21 cellular contexts compared by ENCODE assay signal in the genomic region with DNA sequence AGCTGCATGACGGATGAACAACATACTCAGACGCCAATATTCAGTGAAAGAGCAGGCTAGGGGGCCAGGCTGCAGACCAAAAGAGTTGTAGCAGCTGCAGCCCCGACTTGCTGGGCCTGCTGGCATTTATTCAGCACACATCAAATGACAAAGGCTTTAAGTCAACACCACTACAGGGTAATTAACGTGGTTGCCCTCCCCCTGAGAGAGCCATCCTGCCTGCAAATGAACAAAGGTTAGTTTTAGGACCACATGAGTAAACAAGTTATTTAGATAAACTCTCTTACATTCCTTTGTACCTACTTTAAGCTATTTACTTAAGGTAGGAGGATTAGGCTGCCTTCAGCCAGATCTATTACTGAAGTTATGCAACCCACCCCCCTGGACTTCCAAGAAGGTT.
"Had no signal": no experiment of that assay in that cellular context is flagged by ENCODE, and none has a peak within 500 bp of the region (broad histone marks: within the 10 kb centered on the region; RNA-seq: fewer than 3 reads in every experiment).

No MANE protein-coding gene starts in this region.

- H3K4me1 ChIP-seq: pancreas, right lobe of liver, suprapubic skin, transverse colon, upper lobe of right lung, uterus had no signal

- H3K4me1 Mint-ChIP-seq: memory B cell; natural killer cell; stimulated activated naive CD8-positive, alpha-beta T cell treated with anti-CD3 and anti-CD28 coated beads, Interleukin-15, amount 100 ng/mL, for 72 hours had no signal

- ATAC-seq: effector memory CD8-positive, alpha-beta T cell; left lobe of liver; natural killer cell; pancreas; right lobe of liver; stimulated activated naive CD8-positive, alpha-beta T cell treated with anti-CD3 and anti-CD28 coated beads, Interleukin-15, amount 100 ng/mL, for 72 hours; upper lobe of right lung had no signal

- H3K27me3 ChIP-seq: neutrophil, pancreas, right lobe of liver, suprapubic skin, transverse colon, upper lobe of right lung, uterus had no signal

- H3K36me3 Mint-ChIP-seq: memory B cell, natural killer cell had no signal

- H3K9me3 ChIP-seq: neutrophil, pancreas, right lobe of liver, suprapubic skin, transverse colon, upper lobe of right lung, uterus had no signal

- H3K27ac Mint-ChIP-seq: memory B cell; natural killer cell; stimulated activated naive CD8-positive, alpha-beta T cell treated with anti-CD3 and anti-CD28 coated beads, Interleukin-15, amount 100 ng/mL, for 72 hours had no signal

- H3K4me3 ChIP-seq: lung, pancreas, right lobe of liver, suprapubic skin, transverse colon, upper lobe of right lung, uterus had no signal

- H3K27me3 Mint-ChIP-seq: effector memory CD8-positive, alpha-beta T cell; memory B cell; stimulated activated naive CD8-positive, alpha-beta T cell treated with anti-CD3 and anti-CD28 coated beads, Interleukin-15, amount 100 ng/mL, for 72 hours had no signal

- H3K27ac ChIP-seq: neutrophil, pancreas, right lobe of liver, suprapubic skin, transverse colon, upper lobe of right lung, uterus had no signal

- H3K36me3 ChIP-seq: neutrophil, pancreas, right lobe of liver, suprapubic skin, transverse colon, upper lobe of right lung had no signal

- DNase-seq: cortex of kidney; effector memory CD8-positive, alpha-beta T cell; kidney; natural killer cell; pancreas; right lobe of liver; small intestine; stimulated activated CD4-positive, alpha-beta T cell treated with anti-CD3 and anti-CD28 coated beads, Interleukin-12 subunit alpha, Interleukin-12 subunit beta, amount 100 ng/mL, for 4 hours; stimulated activated CD4-positive, alpha-beta T cell treated with anti-CD3 and anti-CD28 coated beads, Interleukin-1b, Interleukin-23, amount 100 ng/mL, for 48 hours; stimulated activated CD4-positive, alpha-beta T cell treated with anti-CD3 and anti-CD28 coated beads, Interleukin-4, amount 100 ng/mL, for 1 hour; stimulated activated CD8-positive, alpha-beta memory T cell treated with anti-CD3 and anti-CD28 coated beads, Interleukin-4, amount 100 ng/mL, for 48 hours; stimulated activated naive CD4-positive, alpha-beta T cell; stimulated activated naive CD8-positive, alpha-beta T cell treated with anti-CD3 and anti-CD28 coated beads, Interleukin-15, amount 100 ng/mL, for 72 hours; transverse colon; upper lobe of right lung; uterus had no signal

- H3K4me3 Mint-ChIP-seq: effector memory CD8-positive, alpha-beta T cell; memory B cell; natural killer cell; stimulated activated naive CD8-positive, alpha-beta T cell treated with anti-CD3 and anti-CD28 coated beads, Interleukin-15, amount 100 ng/mL, for 72 hours had no signal
